8 cellular contexts compared by ENCODE assay signal in genomic region chr3:13332158-13332557, GRCh38.
DNase-seq lines count a peak whose midpoint lies in the region; ATAC-seq and TF ChIP-seq lines count a peak whose summit lies in the region.

No MANE protein-coding gene starts in this region.

- H3K27ac ChIP-seq in adrenal gland, result no peak overlapping the region

- POLR2A ChIA-PET in HEK293T (lab: Yijun Ruan, JAX), result no interaction called here

- CTCF ChIA-PET in HEK293T (lab: Yijun Ruan, JAX), result no interaction called here

- TF ChIP-seq POLR2A in adrenal gland (IDR thresholded peaks at IDR 0.05), result no peak

- ATAC-seq in GM21390 (IDR thresholded peaks at IDR 0.05; ENCODE audit: unreplicated experiment) (peak; percentile 94), HG03558 (IDR thresholded peaks at IDR 0.05; ENCODE audit: extremely low read depth, unreplicated experiment) (peak; percentile 88)
- no peak for ATAC-seq in central memory CD8-positive, alpha-beta T cell (replicated peaks; ENCODE audit: extremely low read depth, poor library complexity, severe bottlenecking)

- peak overlapping the region; percentile 10 for H3K4me3 Mint-ChIP-seq in central memory CD8-positive, alpha-beta T cell

- no peak overlapping the region for H3K4me3 ChIP-seq in adrenal gland

- no peaks in the 10 kb centered on the region for H3K27me3 ChIP-seq in adrenal gland

- H3K36me3 Mint-ChIP-seq in central memory CD8-positive, alpha-beta T cell (ENCODE audit: insufficient read depth), result peaks cover 34% of the 10 kb centered on the region

- peaks cover 26% of the 10 kb centered on the region for H3K4me1 Mint-ChIP-seq in central memory CD8-positive, alpha-beta T cell

- H3K27me3 Mint-ChIP-seq in central memory CD8-positive, alpha-beta T cell, result no peaks in the 10 kb centered on the region

- H3K9me3 ChIP-seq in adrenal gland (replicated peaks in 1 of 3), result no peaks in the 10 kb centered on the region

- no peaks in the 10 kb centered on the region for H3K4me1 ChIP-seq in adrenal gland (replicated peaks in 1 of 2)

- 81 to 83% (median 82%) methylated on average over 8 of the region's 8 CpGs for WGBS in adrenal gland, 4 donors

- DNase-seq in GM13977 (ENCODE audit: low spot score), result peak; percentile 79
- no peak for DNase-seq in central memory CD8-positive, alpha-beta T cell (ENCODE audit: low spot score in 2 of 2)
- DNase-seq in HEK293T (ENCODE audit: extremely low spot score), result no peak
- no peak for DNase-seq in adrenal gland
- no peak for DNase-seq in HK-2 (ENCODE audit: unreplicated experiment)
- no peak for DNase-seq in NCI-H526 treated with DMSO at 0.1 percent for 48 hours (lab: John Stamatoyannopoulos, UW)

- no peaks in the 10 kb centered on the region for H3K9me3 Mint-ChIP-seq in central memory CD8-positive, alpha-beta T cell

- in situ Hi-C loops in GM13977 (cut with MboI; ENCODE audit: low pct_unique_long_range_greater_than_20kb, low sequenced_read_pairs, unreplicated experiment), result no loop called here

- no peak for TF ChIP-seq CTCF in GM13977 (IDR thresholded peaks at IDR 0.05; ENCODE audit: extremely low read depth, insufficient read depth, missing control alignments)
- no peak for TF ChIP-seq CTCF in adrenal gland (IDR thresholded peaks at IDR 0.05)

- intact Hi-C loops in adrenal gland (cut with DNase I), result no loop called here

- H3K27ac Mint-ChIP-seq in central memory CD8-positive, alpha-beta T cell (ENCODE audit: low read depth), result peak overlapping the region; percentile 32

- no peaks in the 10 kb centered on the region for H3K36me3 ChIP-seq in adrenal gland (replicated peaks in 1 of 2)

TF ChIP-seq in HEK293T, 16 proteins besides CTCF, POLR2A, EP300 and RAD21:
- TF ChIP-seq ARNT (IDR thresholded peaks at IDR 0.05), result no peak
- no peak for TF ChIP-seq L3MBTL2 (conservative IDR thresholded peaks at IDR 0.05)
- TF ChIP-seq NFRKB (IDR thresholded peaks at IDR 0.05), result no peak
- no peak for TF ChIP-seq FOXA1 (IDR thresholded peaks at IDR 0.05)
- TF ChIP-seq BHLHE40 (IDR thresholded peaks at IDR 0.05; ENCODE audit: borderline replicate concordance), result no peak
- no peak for TF ChIP-seq HDGF (IDR thresholded peaks at IDR 0.05; ENCODE audit: borderline replicate concordance)
- TF ChIP-seq TARDBP (IDR thresholded peaks at IDR 0.05), result no peak
- TF ChIP-seq SUZ12 (IDR thresholded peaks at IDR 0.05), result no peak
- no peak for TF ChIP-seq CTBP1 (IDR thresholded peaks at IDR 0.05; ENCODE audit: borderline replicate concordance)
- TF ChIP-seq PKNOX1 (IDR thresholded peaks at IDR 0.05), result no peak
- TF ChIP-seq SP1 (IDR thresholded peaks at IDR 0.05), result no peak
- no peak for TF ChIP-seq FOXM1 (IDR thresholded peaks at IDR 0.05; ENCODE audit: borderline replicate concordance)
